ENCODE assay signal across 34 cellular contexts in genomic region chrX:149467920-149468319, GRCh38.
"Had no signal": no experiment of that assay in that cellular context is flagged by ENCODE, and none has a peak within 500 bp of the region (broad histone marks: within the 10 kb centered on the region; RNA-seq: fewer than 3 reads in every experiment).

No MANE protein-coding gene starts in this region.

- ATAC-seq: activated naive CD4-positive, alpha-beta T cell treated with anti-CD3 and anti-CD28 coated beads, Interleukin-2, amount 50 U/mL, for 72 hours; activated T-cell treated with anti-CD3 and anti-CD28 coated beads, Interleukin-2, amount 50 U/mL, for 4 hours; PC-3 had no signal

- H3K9me3 ChIP-seq: Peyer's patch had no signal

- H3K27ac ChIP-seq: brain microvascular endothelial cell, KMS-11, Peyer's patch, VCaP had no signal

- H3K4me3 ChIP-seq: Peyer's patch had no signal

- H3K27me3 ChIP-seq: brain microvascular endothelial cell, Peyer's patch had no signal

- H3K36me3 ChIP-seq: brain microvascular endothelial cell, Peyer's patch had no signal

- H3K4me1 ChIP-seq: Peyer's patch had no signal

- DNase-seq: activated B cell treated with CpG ODN at 0.5 μM for 24 hours; activated CD4-positive, alpha-beta memory T cell treated with anti-CD3 and anti-CD28 coated beads for 36 hours; activated CD4-positive, alpha-beta T cell treated with anti-CD3 and anti-CD28 coated beads for 4 hours; activated CD4-positive, alpha-beta T cell treated with anti-CD3 and anti-CD28 coated beads, Interleukin-2, amount 50 U/mL, for 1 hour; activated CD4-positive, CD25-positive, alpha-beta regulatory T cell treated with anti-CD3 and anti-CD28 coated beads, Interleukin-2, amount 50 U/mL, for 72 hours; activated CD8-positive, alpha-beta memory T cell treated with anti-CD3 and anti-CD28 coated beads, Interleukin-2, amount 50 U/mL, for 4 hours; activated gamma-delta T cell treated with Interleukin-2 at 50 U/mL for 16 hours; activated naive CD4-positive, alpha-beta T cell treated with anti-CD3 and anti-CD28 coated beads for 36 hours; activated T-cell treated with anti-CD3 and anti-CD28 coated beads for 4 hours; activated T-cell treated with anti-CD3 and anti-CD28 coated beads, Interleukin-2, amount 50 U/mL, for 4 hours; anterior cingulate cortex; brain microvascular endothelial cell; MM.1S; MV-4-11; NCI-H1092; NCI-H146; NCI-H187; NCI-H2029 treated with DMSO at 0.1 percent for 48 hours; NCI-H2107; NCI-H2171; NCI-H226; NCI-H446 treated with DMSO at 0.1 percent for 48 hours; NCI-H524 treated with DMSO at 0.1 percent for 48 hours; NK-92 treated with Interleukin-12 subunit alpha and Interleukin-12 subunit beta, amount 100 ng/mL, for 24 hours; PC-3; Peyer's patch; RPMI8226; SW 1271; T-helper 1 cell; T-helper 2 cell; T-helper 9 cell had no signal
